ENCODE assay signal across 8 cellular contexts in the genomic region with DNA sequence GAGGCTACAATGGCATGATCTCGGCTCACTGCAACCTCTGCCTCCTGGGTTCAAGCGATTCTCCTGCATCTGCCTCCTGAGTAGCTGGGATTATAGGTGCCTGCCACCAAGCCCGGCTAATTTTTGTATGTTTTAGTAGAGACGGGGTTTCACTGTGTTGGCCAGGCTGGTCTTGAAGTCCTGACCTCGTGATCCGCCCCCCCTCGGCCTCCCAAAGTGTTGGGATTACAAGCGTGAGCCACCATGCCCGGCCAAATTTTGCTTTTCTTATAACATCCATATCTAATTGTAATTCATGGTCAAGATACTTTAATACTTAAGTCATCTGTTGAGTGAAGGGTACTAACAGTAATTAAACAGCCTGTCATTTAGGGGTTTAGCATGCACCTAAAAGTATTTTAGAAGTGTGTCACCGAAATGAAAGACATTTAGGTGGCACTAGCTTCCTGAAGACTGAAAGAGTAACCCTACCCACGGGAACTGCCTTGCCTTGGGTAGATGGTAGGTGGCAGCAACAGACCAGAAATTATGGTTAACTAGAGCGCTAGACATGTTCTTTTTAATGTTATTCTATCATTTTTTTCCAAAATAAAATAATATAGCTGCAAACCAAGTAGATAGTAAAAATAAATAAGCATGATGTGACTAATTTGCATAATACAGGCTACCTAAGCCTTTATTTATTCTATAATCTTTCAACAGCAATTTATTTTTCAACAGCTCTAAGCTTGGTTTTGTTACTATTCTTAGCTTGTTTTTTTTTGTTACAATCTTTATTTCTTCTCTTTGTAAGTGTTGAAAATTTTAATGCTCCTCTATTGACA. TPM values are rescaled to one million over a fixed set of nuclear protein-coding genes. Genes with fewer than 3 reads are reported as not detected.
DNase-seq lines count a peak whose midpoint lies in the region; ATAC-seq and TF ChIP-seq lines count a peak whose summit lies in the region.

No MANE protein-coding gene starts in this region.

- no peaks in the 10 kb centered on the region for H3K9me1 ChIP-seq in IMR-90 (ENCODE audit: insufficient read depth, low read length)

- CTCF ChIA-PET in IMR-90 (lab: Yijun Ruan, JAX) = interaction anchor here (0.5 to 2.2 kb wide), 21 partner anchors 8 to 793 kb away, joined by 3 to 13 read pairs (median 4); no protein-coding TSS in a partner anchor

- POLR2A ChIA-PET in IMR-90 (lab: Charles Lee; ENCODE audit: unreplicated experiment) = interaction anchor here (0.6 kb wide), 1 partner anchor 320 kb away, joined by 3 read pairs; no protein-coding TSS in a partner anchor

- H4K20me1 ChIP-seq in IMR-90 (ENCODE audit: insufficient read depth, low read length) = no peaks in the 10 kb centered on the region

- H4K91ac ChIP-seq in IMR-90 (ENCODE audit: insufficient read depth, low read depth, low read length) = no peak overlapping the region

- H2AK9ac ChIP-seq in IMR-90 (replicated peaks; ENCODE audit: low read depth, low read length, poor library complexity) = no peak overlapping the region

- dilution Hi-C loops in IMR-90 (cut with HindIII; ENCODE audit: low sequenced_read_pairs, unreplicated experiment) = no loop called here

- H2BK15ac ChIP-seq in IMR-90 (ENCODE audit: low read depth, low read length) = no peak overlapping the region

- H3K36me3 ChIP-seq in IMR-90 (ENCODE audit: control insufficient read depth, insufficient read depth, low read length) (no peaks in the 10 kb centered on the region), gastrocnemius medialis (no peaks in the 10 kb centered on the region)

- H3K4ac ChIP-seq in IMR-90 (ENCODE audit: low read depth, low read length) = no peak overlapping the region

- H3K79me1 ChIP-seq in IMR-90 (ENCODE audit: low read depth in 1 of 2, low read length in 2 of 2) = no peaks in the 10 kb centered on the region

- H3K9ac ChIP-seq in IMR-90 (ENCODE audit: low read depth, low read length) = no peak overlapping the region

- intact Hi-C loops in IMR-90 (cut with micrococcal nuclease) (loop anchor here (1.0 to 10.0 kb wide), 4 partner anchors 228 to 731 kb away; a partner anchor contains a TSS), left ventricle myocardium superior (cut with micrococcal nuclease) (loop anchor here (2.0 kb wide), 1 partner anchor 732 kb away; no protein-coding TSS in a partner anchor), gastrocnemius medialis (cut with DNase I; ENCODE audit: low total_unique reads) (loop anchor here (1.0 to 10.0 kb wide), 2 partner anchors 408 to 597 kb away; no protein-coding TSS in a partner anchor)

- H4K5ac ChIP-seq in IMR-90 (ENCODE audit: low read depth, low read length) = no peak overlapping the region

- in situ Hi-C loops in Caki2 (cut with HindIII; ENCODE audit: low pct_unique_long_range_greater_than_20kb, low sequenced_read_pairs) (no loop called here), IMR-90 (cut with MboI; ENCODE audit: low sequenced_read_pairs) (no loop called here), gastrocnemius medialis (cut with MboI; ENCODE audit: low sequenced_read_pairs in 4 of 4) (loop anchor here (10.0 to 25.0 kb wide), 5 partner anchors 405 to 930 kb away; a partner anchor contains a TSS)

- no peak overlapping the region for H3K27ac ChIP-seq in IMR-90 (ENCODE audit: insufficient read depth, low read length)
- H3K27ac ChIP-seq in gastrocnemius medialis = no peak overlapping the region

- H3K14ac ChIP-seq in IMR-90 (replicated peaks; ENCODE audit: low read depth, low read length) = no peak overlapping the region

- TF ChIP-seq POLR2A in IMR-90 (IDR thresholded peaks at IDR 0.05; ENCODE audit: low read depth, low read length) (no peak), gastrocnemius medialis (IDR thresholded peaks at IDR 0.05) (no peak)

- H2AFZ ChIP-seq in IMR-90 (replicated peaks; ENCODE audit: low read length, poor library complexity) = no peak overlapping the region

- H3K9me3 ChIP-seq in IMR-90 (ENCODE audit: control insufficient read depth, insufficient read depth, low read length) (no peaks in the 10 kb centered on the region), gastrocnemius medialis (no peaks in the 10 kb centered on the region)

- no peak overlapping the region for H2BK5ac ChIP-seq in IMR-90 (ENCODE audit: low read depth, low read length, poor library complexity, severe bottlenecking)

- no peak overlapping the region for H3K23ac ChIP-seq in IMR-90 (ENCODE audit: low read depth, low read length)

- WGBS in IMR-90 (ENCODE audit: extremely low coverage in 2 of 2, insufficient read length in 1 of 2), 2 experiments = no CpG with 5 or more reads among the region's 12 CpGs

- DNase-seq in Caki2 (ENCODE audit: low read depth) (peak; percentile 47), IMR-90 (peak; percentile 66), RPMI8226 (peak; percentile 61), amniotic stem cell (lab: John Stamatoyannopoulos, UW) (peak; percentile 23), left ventricle myocardium superior (no peak), gastrocnemius medialis (peak in 1 of 2 donors; percentile 34)

- TF ChIP-seq CTCF in IMR-90 (conservative IDR thresholded peaks at IDR 0.05; ENCODE audit: low read depth, low read length) (peak; percentile 83), gastrocnemius medialis (IDR thresholded peaks at IDR 0.05 in 4 of 5, conservative IDR thresholded peaks at IDR 0.05 in 1 of 5) (peak; percentile 40 to 75 (median 65))

- peak; percentile 44 for ATAC-seq in GM19324 (IDR thresholded peaks at IDR 0.05; ENCODE audit: low FRiP score, unreplicated experiment)
- ATAC-seq in IMR-90 (ENCODE audit: low read depth) = peak; percentile 86
- ATAC-seq in left ventricle myocardium superior = peak; percentile 73
- ATAC-seq in gastrocnemius medialis = peak; percentile 80 to 89
- ATAC-seq in HG03565 (IDR thresholded peaks at IDR 0.05; ENCODE audit: unreplicated experiment) = no peak

- H3K4me1 ChIP-seq in IMR-90 (ENCODE audit: control insufficient read depth, insufficient read depth, low read length) = peaks cover 3% of the 10 kb centered on the region
- H3K4me1 ChIP-seq in gastrocnemius medialis = peaks cover 10 to 18% of the 10 kb centered on the region in 2 donors

- H3K4me2 ChIP-seq in IMR-90 (ENCODE audit: low read depth, low read length) = no peak overlapping the region

- H2BK120ac ChIP-seq in IMR-90 (ENCODE audit: low read depth, low read length) = no peak overlapping the region

- TF ChIP-seq RAD21 in IMR-90 (IDR thresholded peaks at IDR 0.05; ENCODE audit: low read length) = peak; percentile 82

- H3K56ac ChIP-seq in IMR-90 (ENCODE audit: extremely low read depth, insufficient read depth, low read length) = no peak overlapping the region

- no peak overlapping the region for H2BK20ac ChIP-seq in IMR-90 (ENCODE audit: low read depth, low read length)

- no peak overlapping the region for H3K18ac ChIP-seq in IMR-90 (ENCODE audit: low read depth, low read length)

- H2AK5ac ChIP-seq in IMR-90 (ENCODE audit: low read depth, low read length) = no peak overlapping the region

- BruUV-seq in IMR-90 (replicated peaks; lab: Mats Ljungman, UMichigan) = no TSS peak

- H3K27me3 ChIP-seq in IMR-90 (ENCODE audit: control insufficient read depth, insufficient read depth, low read length) (no peaks in the 10 kb centered on the region), gastrocnemius medialis (no peaks in the 10 kb centered on the region)

- H4K8ac ChIP-seq in IMR-90 (ENCODE audit: low read depth in 2 of 2, low read length in 2 of 2) = no peak overlapping the region

- H3K4me3 ChIP-seq in IMR-90 (ENCODE audit: insufficient read depth, low read depth, low read length) (no peak overlapping the region), gastrocnemius medialis (peak overlapping the region in 2 of 4 donors; percentile 2 to 29)

TF ChIP-seq in IMR-90, 13 proteins besides CTCF, POLR2A, EP300 and RAD21:
- TF ChIP-seq MXI1 (IDR thresholded peaks at IDR 0.05; ENCODE audit: borderline replicate concordance, low read depth, low read length) (no peak), SMC3 (IDR thresholded peaks at IDR 0.05; ENCODE audit: low read depth, low read length) (peak; percentile 82)

RNA-seq across cellular contexts. Expression of a gene that starts 8.6 kb away (rescaled TPM):
- 15.3 and 20.2 TPM in 2 replicates for total RNA-seq in Caki2 (2014; rRNA removed; shearing (Covaris generic); ENCODE audit: low replicate concordance)
- 3.9 and 5.8 TPM in 2 replicates for total RNA-seq in IMR-90 (2012; rRNA removed)
- polyA plus RNA-seq in IMR-90 (2012; rRNA removed) = 5.9 and 7.4 TPM in 2 replicates
- 3.6 and 5.3 TPM in 2 replicates for polyA plus RNA-seq in IMR-90 (2012; cell fraction: cytosol; rRNA removed)
- polyA plus RNA-seq in IMR-90 (2012; cell fraction: nucleus; rRNA removed; ENCODE audit: low replicate concordance) = 1.6 and 3.7 TPM in 2 replicates
- 60.3 TPM for total RNA-seq in left ventricle myocardium superior
- total RNA-seq in gastrocnemius medialis = 100 to 1,000 TPM in 2 of 4 donors, 10 to 100 TPM in 2; 52.9 to 121 (median 107) TPM

Comparison
In these comparisons a context has a peak if more than half of its experiments do, and no peak if none do; other contexts are left out.
1. in situ Hi-C loops: an anchor here in gastrocnemius medialis (10.0 to 25.0 kb wide); none called in Caki2 and IMR-90.